36 cellular contexts compared by ENCODE assay signal in genomic region chr7:19762631-19763030, GRCh38. TPM values are rescaled to one million over a fixed set of nuclear protein-coding genes. Genes with fewer than 3 reads are reported as not detected.
"Had no signal": no experiment of that assay in that cellular context is flagged by ENCODE, and none has a peak within 500 bp of the region (broad histone marks: within the 10 kb centered on the region; RNA-seq: fewer than 3 reads in every experiment).

No MANE protein-coding gene starts in this region.

- H3K27me3 ChIP-seq: breast epithelium, colonic mucosa, gastroesophageal sphincter, hepatocyte, right atrium auricular region, tibial nerve had no signal

- H3K4me3 ChIP-seq: breast epithelium, colonic mucosa, dorsolateral prefrontal cortex, gastroesophageal sphincter, hepatocyte, right atrium auricular region, tibial nerve had no signal

- H3K27me3 Mint-ChIP-seq: activated CD4-positive, alpha-beta memory T cell treated with anti-CD3 and anti-CD28 coated beads for 36 hours; activated naive CD8-positive, alpha-beta T cell treated with anti-CD3 and anti-CD28 coated beads for 36 hours had no signal

- H3K36me3 ChIP-seq: breast epithelium, colonic mucosa, gastroesophageal sphincter, right atrium auricular region, tibial nerve had no signal

- H3K9me3 ChIP-seq: breast epithelium, colonic mucosa, gastroesophageal sphincter, right atrium auricular region, tibial nerve had no signal

- ATAC-seq: gastroesophageal sphincter; left colon; naive thymus-derived CD8-positive, alpha-beta T cell had no signal

- H3K4me1 ChIP-seq: breast epithelium, colonic mucosa, gastroesophageal sphincter, right atrium auricular region had no signal

- H3K4me2 ChIP-seq: hepatocyte had no signal

- H3K4me3 Mint-ChIP-seq: activated CD4-positive, alpha-beta memory T cell treated with anti-CD3 and anti-CD28 coated beads for 36 hours; activated naive CD4-positive, alpha-beta T cell treated with anti-CD3 and anti-CD28 coated beads for 36 hours; activated naive CD8-positive, alpha-beta T cell treated with anti-CD3 and anti-CD28 coated beads for 36 hours; activated T-helper 1 cell treated with anti-CD3 and anti-CD28 coated beads, Interleukin-12 subunit alpha, Interleukin-12 subunit beta, Interleukin-2, Interleukin-4 antibody, amounts not matched to agents 30 ng/mL and 10 ng/mL and 1 ng/mL, durations not matched to agents 14 hours and 24 hours and 36 hours; central memory CD8-positive, alpha-beta T cell; naive thymus-derived CD8-positive, alpha-beta T cell; neural crest cell; T-helper 1 cell treated with Interleukin-12 subunit alpha and Interleukin-12 subunit beta and Interleukin-4 antibody, amounts not matched to agents 30 μg/mL and 1 μg/mL, for 36 hours had no signal

- H3K79me2 ChIP-seq: hepatocyte had no signal

- DNase-seq: activated CD4-positive, alpha-beta memory T cell treated with anti-CD3 and anti-CD28 coated beads for 36 hours; activated CD4-positive, alpha-beta T cell treated with anti-CD3 and anti-CD28 coated beads for 4 hours; activated CD8-positive, alpha-beta memory T cell treated with anti-CD3 and anti-CD28 coated beads, Interleukin-2, amount 50 U/mL, for 4 hours; activated effector memory CD4-positive, alpha-beta T cell treated with anti-CD3 and anti-CD28 coated beads, Interleukin-2, amount 50 U/mL, for 16 hours; activated naive CD4-positive, alpha-beta T cell treated with anti-CD3 and anti-CD28 coated beads for 36 hours; activated naive CD8-positive, alpha-beta T cell treated with anti-CD3 and anti-CD28 coated beads for 36 hours; activated T-cell treated with anti-CD3 and anti-CD28 coated beads, Interleukin-2, amount 50 U/mL, for 1 hour; amygdala; colonic mucosa; dorsolateral prefrontal cortex; effector memory CD4-positive, alpha-beta T cell; left colon; midbrain; naive thymus-derived CD8-positive, alpha-beta T cell; nucleus accumbens; stimulated activated CD4-positive, alpha-beta T cell treated with anti-CD3 and anti-CD28 coated beads, Interleukin-15, amount 100 ng/mL, for 24 hours; stimulated activated CD4-positive, alpha-beta T cell treated with anti-CD3 and anti-CD28 coated beads, Interleukin-2, amount 100 ng/mL, for 24 hours; stimulated activated naive CD4-positive, alpha-beta T cell; SW 1271; T-helper 9 cell had no signal

- H3K4me1 Mint-ChIP-seq: activated naive CD8-positive, alpha-beta T cell treated with anti-CD3 and anti-CD28 coated beads for 36 hours; central memory CD8-positive, alpha-beta T cell; naive thymus-derived CD8-positive, alpha-beta T cell; neural crest cell had no signal

- H3K36me3 Mint-ChIP-seq: activated CD4-positive, alpha-beta memory T cell treated with anti-CD3 and anti-CD28 coated beads for 36 hours; activated naive CD8-positive, alpha-beta T cell treated with anti-CD3 and anti-CD28 coated beads for 36 hours; naive thymus-derived CD8-positive, alpha-beta T cell had no signal

- H3K9me3 Mint-ChIP-seq: activated CD4-positive, alpha-beta memory T cell treated with anti-CD3 and anti-CD28 coated beads for 36 hours; activated naive CD4-positive, alpha-beta T cell treated with anti-CD3 and anti-CD28 coated beads for 36 hours; activated naive CD8-positive, alpha-beta T cell treated with anti-CD3 and anti-CD28 coated beads for 36 hours; activated T-helper 1 cell treated with anti-CD3 and anti-CD28 coated beads, Interleukin-12 subunit alpha, Interleukin-12 subunit beta, Interleukin-2, Interleukin-4 antibody, amounts not matched to agents 30 ng/mL and 10 ng/mL and 1 ng/mL, durations not matched to agents 14 hours and 24 hours and 36 hours; central memory CD8-positive, alpha-beta T cell; naive thymus-derived CD8-positive, alpha-beta T cell; neural crest cell; T-helper 1 cell treated with Interleukin-12 subunit alpha and Interleukin-12 subunit beta and Interleukin-4 antibody, amounts not matched to agents 30 μg/mL and 1 μg/mL, for 36 hours had no signal

- H3K27ac ChIP-seq: breast epithelium, colonic mucosa, dorsolateral prefrontal cortex, gastroesophageal sphincter, hepatocyte, right atrium auricular region, tibial nerve, VCaP had no signal

- FAIRE-seq: keratinocyte had no signal

- H3K27ac Mint-ChIP-seq: activated CD4-positive, alpha-beta memory T cell treated with anti-CD3 and anti-CD28 coated beads for 36 hours; activated naive CD4-positive, alpha-beta T cell treated with anti-CD3 and anti-CD28 coated beads for 36 hours; activated naive CD8-positive, alpha-beta T cell treated with anti-CD3 and anti-CD28 coated beads for 36 hours; activated T-helper 1 cell treated with anti-CD3 and anti-CD28 coated beads, Interleukin-12 subunit alpha, Interleukin-12 subunit beta, Interleukin-2, Interleukin-4 antibody, amounts not matched to agents 30 ng/mL and 10 ng/mL and 1 ng/mL, durations not matched to agents 14 hours and 24 hours and 36 hours; naive thymus-derived CD8-positive, alpha-beta T cell; T-helper 1 cell treated with Interleukin-12 subunit alpha and Interleukin-12 subunit beta and Interleukin-4 antibody, amounts not matched to agents 30 μg/mL and 1 μg/mL, for 36 hours had no signal

- H2AFZ ChIP-seq: hepatocyte had no signal

RNA-seq across cellular contexts. Expression of gene TMEM196, which starts 10.8 kb away (rescaled TPM):
- total RNA-seq: activated CD4-positive, alpha-beta memory T cell treated with anti-CD3 and anti-CD28 coated beads for 36 hours; activated CD8-positive, alpha-beta memory T cell treated with anti-CD3 and anti-CD28 coated beads for 36 hours; activated naive CD4-positive, alpha-beta T cell treated with anti-CD3 and anti-CD28 coated beads for 36 hours; activated naive CD8-positive, alpha-beta T cell treated with anti-CD3 and anti-CD28 coated beads for 36 hours; activated T-helper 1 cell treated with anti-CD3 and anti-CD28 coated beads, Interleukin-12 subunit alpha, Interleukin-12 subunit beta, Interleukin-2, Interleukin-4 antibody, amounts not matched to agents 30 ng/mL and 10 ng/mL and 1 ng/mL, durations not matched to agents 14 hours and 24 hours and 36 hours; breast epithelium; colonic mucosa; epithelial cell of proximal tubule; fibroblast of villous mesenchyme; left colon; liver; naive thymus-derived CD8-positive, alpha-beta T cell; pulmonary artery endothelial cell; right atrium auricular region; tibial nerve had no signal
- polyA plus RNA-seq: hepatocyte; keratinocyte; liver; naive thymus-derived CD8-positive, alpha-beta T cell had no signal
